Comparison of ENCODE assay signal across 26 cellular contexts in genomic region chr13:39072842-39073241, GRCh38.
"Had no signal": no experiment of that assay in that cellular context is flagged by ENCODE, and none has a peak within 500 bp of the region (broad histone marks: within the 10 kb centered on the region; RNA-seq: fewer than 3 reads in every experiment).

No MANE protein-coding gene starts in this region.

- H3K4me1 ChIP-seq: stomach, suprapubic skin, testis, thyroid gland, tibial artery, tibial nerve, transverse colon, upper lobe of left lung, upper lobe of right lung, uterus, vagina had no signal

- ATAC-seq: stimulated activated effector memory CD8-positive, alpha-beta T cell treated with anti-CD3 and anti-CD28 coated beads, Interleukin-12 subunit alpha, Interleukin-12 subunit beta, amount 100 ng/mL, for 72 hours; stimulated activated memory B cell treated with anti-CD40 and anti-IgM and Interleukin-4, amounts not matched to agents 10 μg/mL and 1 μg/mL and 100 μg/mL, for 72 hours; stimulated activated naive B cell treated with anti-CD40 and anti-IgM and Interleukin-4, amounts not matched to agents 10 μg/mL and 1 μg/mL and 100 μg/mL, for 72 hours; stimulated activated naive CD8-positive, alpha-beta T cell treated with anti-CD3 and anti-CD28 coated beads, Interleukin-15, amount 100 ng/mL, for 72 hours; stimulated activated naive CD8-positive, alpha-beta T cell treated with anti-CD3 and anti-CD28 coated beads, Interleukin-15, Interleukin-2, amounts not matched to agents 100 U/mL and 50 U/mL, for 24 hours; upper lobe of right lung had no signal

- H3K36me3 ChIP-seq: stomach, suprapubic skin, thyroid gland, tibial artery, tibial nerve, transverse colon, upper lobe of left lung, upper lobe of right lung, uterus, vagina had no signal

- H3K9me3 ChIP-seq: suprapubic skin, testis, thyroid gland, tibial artery, transverse colon, upper lobe of left lung, upper lobe of right lung, uterus, vagina had no signal

- FAIRE-seq: urothelium cell line had no signal

- H3K27ac ChIP-seq: stomach, suprapubic skin, testis, thyroid gland, tibial artery, tibial nerve, transverse colon, upper lobe of left lung, upper lobe of right lung, uterus, vagina had no signal

- H3K4me3 ChIP-seq: stomach, suprapubic skin, testis, thyroid gland, tibial artery, tibial nerve, transverse colon, upper lobe of left lung, upper lobe of right lung, uterus, vagina had no signal

- H3K27me3 ChIP-seq: testis, thyroid gland, upper lobe of left lung, upper lobe of right lung, uterus, vagina had no signal

- DNase-seq: stimulated activated CD4-positive, alpha-beta T cell treated with anti-CD3 and anti-CD28 coated beads, Interleukin-2, amount 100 ng/mL, for 48 hours; stimulated activated CD4-positive, alpha-beta T cell treated with anti-CD3 and anti-CD28 coated beads, Interleukin-4, amount 100 ng/mL, for 1 hour; stimulated activated CD4-positive, alpha-beta T cell treated with anti-CD3 and anti-CD28 coated beads, Interleukin-4, amount 100 ng/mL, for 24 hours; stimulated activated CD4-positive, alpha-beta T cell treated with anti-CD3 and anti-CD28 coated beads, Interleukin-4, amount 100 ng/mL, for 4 hours; stimulated activated CD8-positive, alpha-beta memory T cell treated with anti-CD3 and anti-CD28 coated beads, Interleukin-4, amount 100 ng/mL, for 48 hours; stimulated activated naive B cell treated with anti-CD40 and anti-IgM and Interleukin-4, amounts not matched to agents 10 μg/mL and 1 μg/mL and 100 μg/mL, for 72 hours; stimulated activated naive CD4-positive, alpha-beta T cell; stimulated activated naive CD4-positive, alpha-beta T cell treated with Interleukin-2 at 50 U/mL for 16 hours; stimulated activated naive CD8-positive, alpha-beta T cell treated with anti-CD3 and anti-CD28 coated beads, Interleukin-15, amount 100 ng/mL, for 72 hours; stimulated activated naive CD8-positive, alpha-beta T cell treated with anti-CD3 and anti-CD28 coated beads, Interleukin-15, Interleukin-2, amounts not matched to agents 100 U/mL and 50 U/mL, for 24 hours; stomach; substantia nigra; testis; thyroid gland; tibial artery; transverse colon; trophoblast cell; upper lobe of left lung; upper lobe of right lung; uterus had no signal
